Comparison of ENCODE assay signal across 13 cellular contexts in genomic region chr10:113056030-113056429, GRCh38.
A peak's percentile ranks its signal among the peaks of the same experiment; 100 is the strongest.
DNase-seq lines count a peak whose midpoint lies in the region; ATAC-seq and TF ChIP-seq lines count a peak whose summit lies in the region.
"Had no signal": no experiment of that assay in that cellular context is flagged by ENCODE, and none has a peak within 500 bp of the region (broad histone marks: within the 10 kb centered on the region; RNA-seq: fewer than 3 reads in every experiment).

No MANE protein-coding gene starts in this region.

- intact Hi-C loops in vagina (cut with DNase I) = no loop called here

- TF ChIP-seq POLR2A in vagina (IDR thresholded peaks at IDR 0.05) = no peak

- DNase-seq in H4 (ENCODE audit: low spot score) (peak; percentile 57), SK-N-SH (no peak), hepatocyte (ENCODE audit: low spot score) (no peak), vagina (ENCODE audit: extremely low spot score in 2 of 2) (no peak), amygdala (lab: John Stamatoyannopoulos, UW) (no peak)
- DNase-seq: activated CD8-positive, alpha-beta T cell treated with anti-CD3 and anti-CD28 coated beads, Interleukin-2, amount 10 ng/mL, durations not matched to agents 7 days and 5 days; DMS 273 treated with DMSO at 0.1 percent for 48 hours; NCI-H1694 treated with DMSO at 0.1 percent for 48 hours; NCI-H510A; stimulated activated CD4-positive, alpha-beta T cell treated with anti-CD3 and anti-CD28 coated beads, Interleukin-4, amount 100 ng/mL, for 4 hours had no signal

- TF ChIP-seq CTCF in SK-N-SH (IDR thresholded peaks at IDR 0.05) = no peak
- TF ChIP-seq CTCF in hepatocyte (IDR thresholded peaks at IDR 0.05; ENCODE audit: poor library complexity) = no peak
- TF ChIP-seq CTCF in vagina (IDR thresholded peaks at IDR 0.05) = no peak

- H4K20me1 ChIP-seq in SK-N-SH (ENCODE audit: insufficient read depth) = no peaks in the 10 kb centered on the region
- H4K20me1 ChIP-seq in hepatocyte (ENCODE audit: insufficient read depth, poor library complexity, severe bottlenecking) = peaks cover 14% of the 10 kb centered on the region

- CTCF ChIA-PET in SK-N-SH (lab: Yijun Ruan, JAX) = no interaction called here

- no peaks in the 10 kb centered on the region for H3K27me3 ChIP-seq in SK-N-SH (ENCODE audit: insufficient read depth)
- no peaks in the 10 kb centered on the region for H3K27me3 ChIP-seq in hepatocyte
- H3K27me3 ChIP-seq in subcutaneous abdominal adipose tissue (ENCODE audit: control insufficient read depth in 5 of 5, insufficient read depth in 4 of 5, low read length in 5 of 5) = no peaks in the 10 kb centered on the region
- no peaks in the 10 kb centered on the region for H3K27me3 ChIP-seq in vagina

- H3K4me1 ChIP-seq in SK-N-SH (ENCODE audit: control insufficient read depth in 1 of 2, insufficient read depth in 2 of 2, low read depth in 1 of 2, low read length in 1 of 2) (peaks cover 38 to 62% of the 10 kb centered on the region in 2 experiments), hepatocyte (ENCODE audit: insufficient read depth) (peaks cover 51% of the 10 kb centered on the region), subcutaneous abdominal adipose tissue (ENCODE audit: control insufficient read depth in 5 of 5, insufficient read depth in 5 of 5, low read length in 5 of 5) (peaks cover 21 to 87% (median 80%) of the 10 kb centered on the region in 5 donors), vagina (peaks cover 78% of the 10 kb centered on the region)

- 67% methylated on average over 5 of the region's 5 CpGs for WGBS in SK-N-SH (ENCODE audit: low lambda C conversion rate)
- 60% methylated on average over 5 of the region's 5 CpGs for WGBS in hepatocyte (ENCODE audit: low lambda C conversion rate, missing lambda C conversion rate)

- H3K9ac ChIP-seq in SK-N-SH (peak overlapping the region; percentile 58; the same call in 1 of the 2 replicates), subcutaneous abdominal adipose tissue (ENCODE audit: low read length in 5 of 5) (peak overlapping the region in 1 of 5 donors; percentile 82)

- H3K4me2 ChIP-seq in SK-N-SH (peak overlapping the region; percentile 36), hepatocyte (peak overlapping the region; percentile 29)

- peaks cover 35% of the 10 kb centered on the region; the same call in 1 of the 2 replicates for H3K79me2 ChIP-seq in SK-N-SH (ENCODE audit: insufficient read depth)
- H3K79me2 ChIP-seq in hepatocyte = peaks cover 82% of the 10 kb centered on the region

- H3K27ac ChIP-seq in SK-N-SH (ENCODE audit: low read depth in 2 of 2, low read length in 1 of 2) (peak overlapping the region; percentile 66 to 85), hepatocyte (peak overlapping the region; percentile 90), subcutaneous abdominal adipose tissue (ENCODE audit: low read depth, low read length) (peak overlapping the region; percentile 97), vagina (no peak overlapping the region)

- no peak overlapping the region for H3K4me3 ChIP-seq in SK-N-SH (ENCODE audit: low read depth in 2 of 2, low read length in 1 of 2)
- H3K4me3 ChIP-seq in hepatocyte = no peak overlapping the region
- H3K4me3 ChIP-seq in subcutaneous abdominal adipose tissue (ENCODE audit: low read depth in 1 of 5, low read length in 5 of 5) = no peak overlapping the region
- H3K4me3 ChIP-seq in vagina = no peak overlapping the region

- H2AFZ ChIP-seq in SK-N-SH (ENCODE audit: low read depth) (peak overlapping the region; percentile 66; the same call in 1 of the 2 replicates), hepatocyte (no peak overlapping the region)

- TF ChIP-seq RAD21 in SK-N-SH (IDR thresholded peaks at IDR 0.05; ENCODE audit: low read length) = no peak

- POLR2A ChIA-PET in SK-N-SH (lab: Yijun Ruan, JAX) = no interaction called here

- H3K9me3 ChIP-seq in SK-N-SH (no peaks in the 10 kb centered on the region), hepatocyte (ENCODE audit: low read depth) (no peaks in the 10 kb centered on the region), subcutaneous abdominal adipose tissue (ENCODE audit: control insufficient read depth in 5 of 5, low read length in 5 of 5) (no peaks in the 10 kb centered on the region), vagina (no peaks in the 10 kb centered on the region)

- ATAC-seq in HG02623 (IDR thresholded peaks at IDR 0.05; ENCODE audit: unreplicated experiment) (no peak), HG03196 (IDR thresholded peaks at IDR 0.05; ENCODE audit: unreplicated experiment) (no peak)
- ATAC-seq: activated CD8-positive, alpha-beta T cell treated with anti-CD3 and anti-CD28 coated beads, Interleukin-2, amount 10 ng/mL, durations not matched to agents 7 days and 5 days had no signal

- peaks cover 27% of the 10 kb centered on the region for H3F3A ChIP-seq in SK-N-SH (replicated peaks; ENCODE audit: insufficient read depth)

- H3K36me3 ChIP-seq in SK-N-SH (replicated peaks in 1 of 2; ENCODE audit: control insufficient read depth in 1 of 2, insufficient read depth in 2 of 2, low read length in 1 of 2) (no peaks in the 10 kb centered on the region), hepatocyte (replicated peaks; ENCODE audit: insufficient read depth, low read depth) (no peaks in the 10 kb centered on the region), subcutaneous abdominal adipose tissue (ENCODE audit: control insufficient read depth in 5 of 5, insufficient read depth in 5 of 5, low read length in 5 of 5) (no peaks in the 10 kb centered on the region), vagina (no peaks in the 10 kb centered on the region)

- TF ChIP-seq EP300 in SK-N-SH (IDR thresholded peaks at IDR 0.05; ENCODE audit: borderline replicate concordance in 1 of 2, low read depth in 1 of 2, low read length in 1 of 2) = no peak

- H3K9me2 ChIP-seq in SK-N-SH (no peaks in the 10 kb centered on the region), hepatocyte (replicated peaks; ENCODE audit: insufficient read depth) (no peaks in the 10 kb centered on the region)

TF ChIP-seq in SK-N-SH, 30 proteins besides CTCF, POLR2A, EP300 and RAD21:
- TF ChIP-seq CHD2 (IDR thresholded peaks at IDR 0.05; ENCODE audit: low read length, partially characterized antibody) = no peak
- TF ChIP-seq, protein P1, sequence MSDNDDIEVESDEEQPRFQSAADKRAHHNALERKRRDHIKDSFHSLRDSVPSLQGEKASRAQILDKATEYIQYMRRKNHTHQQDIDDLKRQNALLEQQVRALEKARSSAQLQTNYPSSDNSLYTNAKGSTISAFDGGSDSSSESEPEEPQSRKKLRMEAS (IDR thresholded peaks at IDR 0.05; ENCODE audit: low read depth) = 0 out of 2 replicates have a peak, but pooled peaks have one; percentile 2
